In genomic region chr2:233428008-233428407, GRCh38 we compare ENCODE assay signal across 1 cellular context.
TF ChIP-seq lines count a peak whose summit lies in the region.

No MANE protein-coding gene starts in this region.

TF ChIP-seq in GM23338, 12 proteins besides CTCF, POLR2A, EP300 and RAD21 (continued from another document):
- TF ChIP-seq CREB1 (CRISPR knock-in tag; IDR thresholded peaks at IDR 0.05; ENCODE audit: low read depth) (no peak), ZNF114 (CRISPR knock-in tag; IDR thresholded peaks at IDR 0.05) (no peak), ZNF331 (CRISPR knock-in tag; IDR thresholded peaks at IDR 0.05; ENCODE audit: low read depth) (no peak), NANOG (IDR thresholded peaks at IDR 0.05; ENCODE audit: borderline replicate concordance) (no peak), EZH2phosphoT487 (IDR thresholded peaks at IDR 0.05; ENCODE audit: unreplicated experiment) (no peak), EZH2 (IDR thresholded peaks at IDR 0.05; ENCODE audit: low read depth, unreplicated experiment) (no peak), ZNF462 (CRISPR knock-in tag; IDR thresholded peaks at IDR 0.05) (no peak)
